Comparison of ENCODE assay signal across 8 cellular contexts in the genomic region with DNA sequence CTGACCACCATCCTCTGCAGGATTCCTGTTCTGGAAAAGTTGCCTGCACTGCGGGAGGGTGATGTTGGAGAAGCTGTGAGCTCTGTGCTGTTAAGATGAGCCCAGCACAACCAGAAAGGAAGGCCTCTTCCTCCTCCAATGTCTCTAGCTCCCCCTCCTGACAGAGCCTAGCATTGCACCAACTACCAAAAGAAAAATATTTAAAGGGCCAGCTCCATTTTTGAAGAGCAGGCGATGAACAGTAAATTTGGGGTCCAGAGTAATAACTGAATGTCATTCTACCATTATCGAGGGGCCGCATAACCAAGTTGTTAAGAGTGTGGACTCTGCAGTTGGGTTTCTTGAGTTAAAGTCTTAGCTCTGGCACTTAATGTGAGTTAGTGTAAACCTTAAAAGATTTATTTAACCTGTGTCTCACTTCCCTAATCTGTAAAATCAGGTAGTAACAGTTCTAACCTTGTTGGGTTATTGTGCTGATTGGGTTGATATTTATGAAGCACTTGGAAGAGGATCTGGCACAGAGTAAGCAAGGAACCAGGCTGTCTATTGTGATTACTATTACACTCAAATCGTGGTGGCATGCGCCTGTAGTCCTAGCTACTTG. TPM values are rescaled to one million over a fixed set of nuclear protein-coding genes. Genes with fewer than 3 reads are reported as not detected.
DNase-seq lines count a peak whose midpoint lies in the region; ATAC-seq and TF ChIP-seq lines count a peak whose summit lies in the region.

No MANE protein-coding gene starts in this region.

- peak; percentile 53 for ATAC-seq in HG03135 (IDR thresholded peaks at IDR 0.05; ENCODE audit: unreplicated experiment)
- ATAC-seq in lung (ENCODE audit: insufficient read depth, low FRiP score): peak; percentile 83

- no peak overlapping the region for H3K27ac ChIP-seq in lung (ENCODE audit: low read depth in 1 of 2, low read length in 1 of 2)

- no peak overlapping the region for H3K4me3 ChIP-seq in lung

- peak; percentile 65 for DNase-seq in NCI-H1436 (lab: John Stamatoyannopoulos, UW)
- DNase-seq in NCI-H1436 treated with DMSO at 0.1 percent for 48 hours (lab: John Stamatoyannopoulos, UW): no peak
- DNase-seq in NCI-H526 treated with DMSO at 0.1 percent for 48 hours (lab: John Stamatoyannopoulos, UW): peak; percentile 7
- DNase-seq in activated CD4-positive, alpha-beta T cell treated with anti-CD3 and anti-CD28 coated beads, Interleukin-2, amount 50 U/mL, for 24 hours (ENCODE audit: low read depth in 1 of 2, low spot score in 1 of 2): peak; percentile 65 to 75
- DNase-seq in dermis microvascular lymphatic vessel endothelial cell (ENCODE audit: low read depth in 2 of 2): peak; percentile 57 to 78
- peak; percentile 81 for DNase-seq in lung (ENCODE audit: low spot score)
- peak; percentile 81 for DNase-seq in stimulated activated CD8-positive, alpha-beta memory T cell treated with anti-CD3 and anti-CD28 coated beads, Interleukin-15, amount 100 ng/mL, for 1 hour (ENCODE audit: low read depth)

- H3K27me3 ChIP-seq in lung (ENCODE audit: control insufficient read depth, insufficient read depth): no peaks in the 10 kb centered on the region

- H3K36me3 ChIP-seq in lung (ENCODE audit: control insufficient read depth in 2 of 2, insufficient read depth in 2 of 2, low read length in 2 of 2): no peaks in the 10 kb centered on the region

- no peaks in the 10 kb centered on the region for H3K9me3 ChIP-seq in lung (ENCODE audit: control insufficient read depth in 2 of 2, insufficient read depth in 1 of 2, low read length in 1 of 2)

- H3K4me1 ChIP-seq in lung (ENCODE audit: control insufficient read depth in 2 of 2, insufficient read depth in 2 of 2, low read length in 2 of 2): no peaks in the 10 kb centered on the region

- 37% methylated on average over 6 of the region's 6 CpGs for WGBS in lung, 2 donors

- TF ChIP-seq CTCF in lung (IDR thresholded peaks at IDR 0.05; ENCODE audit: control extremely low read depth, extremely low read depth): peak; percentile 91

RNA-seq across cellular contexts. Expression of a gene that starts 3.9 kb away (rescaled TPM):
- total RNA-seq in dermis microvascular lymphatic vessel endothelial cell: not detected in 2 replicates
- not detected for total RNA-seq in lung
- polyA plus RNA-seq in lung: not detected

RNA-seq across cellular contexts. Expression of a gene that starts 28.3 kb away (rescaled TPM):
- total RNA-seq in dermis microvascular lymphatic vessel endothelial cell (not detected in 2 replicates), lung (not detected)
- not detected for polyA plus RNA-seq in lung

RNA-seq across cellular contexts. Expression of a gene that starts 42.6 kb away (rescaled TPM):
- total RNA-seq in dermis microvascular lymphatic vessel endothelial cell (3.9 and 7.2 TPM in 2 replicates), lung (10 to 100 TPM; 12.3 to 21.9 TPM)
- 10 to 100 TPM in 1 of 2 donors, 1 to 10 TPM in 1; 6.8 to 10.1 TPM for polyA plus RNA-seq in lung
